8 cellular contexts compared by ENCODE assay signal in the genomic region with DNA sequence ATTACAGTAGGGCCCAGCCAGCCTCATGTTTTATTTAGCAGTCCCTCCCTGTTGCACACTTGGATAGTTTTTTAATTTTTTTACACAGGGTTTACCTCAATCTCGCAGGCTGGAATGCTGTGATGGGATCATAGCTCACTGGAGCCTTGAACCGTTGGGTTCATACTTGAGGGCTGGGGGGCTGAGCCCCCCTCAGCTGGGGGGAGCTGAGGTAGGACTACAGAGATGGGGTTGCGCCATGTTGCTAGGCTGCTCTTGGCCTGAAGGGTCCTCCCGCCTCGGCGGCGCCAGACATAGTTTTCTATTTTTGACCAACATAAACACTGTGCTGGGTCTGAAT.
DNase-seq lines count a peak whose midpoint lies in the region; ATAC-seq, FAIRE-seq and TF ChIP-seq lines count a peak whose summit lies in the region.
"Not testable (repeated sequence)": the region's sequence is repeated elsewhere in the genome, so short reads cannot be mapped to it uniquely, and the experiment has no call there.

No MANE protein-coding gene starts in this region.

- DNase-seq in GM10248 (ENCODE audit: extremely low spot score): peak; percentile 25
- DNase-seq in bronchial epithelial cell (ENCODE audit: low read depth); left ventricle myocardium superior; nephron progenitor cell; tibial artery: not testable (repeated sequence)

- H3K36me3 ChIP-seq in bronchial epithelial cell (ENCODE audit: control insufficient read depth, insufficient read depth, low read length); tibial artery: not testable (repeated sequence)

- H3K4me3 Mint-ChIP-seq in T-helper 1 cell treated with Interleukin-12 subunit alpha and Interleukin-12 subunit beta and Interleukin-4 antibody, amounts not matched to agents 30 μg/mL and 1 μg/mL, for 36 hours: peak overlapping the region; percentile 87
- H3K4me3 Mint-ChIP-seq in nephron progenitor cell: peak overlapping the region; percentile 90

- H3K27me3 ChIP-seq in bronchial epithelial cell (ENCODE audit: control insufficient read depth, insufficient read depth, low read length); tibial artery: not testable (repeated sequence)

- intact Hi-C loops in left ventricle myocardium superior (cut with micrococcal nuclease); tibial artery (cut with DNase I; ENCODE audit: low total_unique reads): not testable (repeated sequence)

- H3K4me3 ChIP-seq in bronchial epithelial cell (ENCODE audit: low read depth, low read length) (peak overlapping the region; percentile 67), tibial artery (peak overlapping the region; percentile 64 to 84)

- CTCF ChIA-PET in GM10248 (lab: Yijun Ruan, JAX): interaction anchor here (1.3 to 1.5 kb wide), 2 partner anchors 104 to 174 kb away, joined by 3 to 4 read pairs; no protein-coding TSS in a partner anchor

- not testable (repeated sequence) for FAIRE-seq in bronchial epithelial cell (lab: Jason Lieb, UNC)

- H3K4me1 Mint-ChIP-seq in T-helper 1 cell treated with Interleukin-12 subunit alpha and Interleukin-12 subunit beta and Interleukin-4 antibody, amounts not matched to agents 30 μg/mL and 1 μg/mL, for 36 hours (ENCODE audit: low read depth); nephron progenitor cell: not testable (repeated sequence)

- not testable (repeated sequence) for H3K4me1 ChIP-seq in tibial artery

- H3K36me3 Mint-ChIP-seq in T-helper 1 cell treated with Interleukin-12 subunit alpha and Interleukin-12 subunit beta and Interleukin-4 antibody, amounts not matched to agents 30 μg/mL and 1 μg/mL, for 36 hours (ENCODE audit: low read depth); nephron progenitor cell (ENCODE audit: low read depth): not testable (repeated sequence)

- ATAC-seq in GM21576 (IDR thresholded peaks at IDR 0.05; ENCODE audit: unreplicated experiment): peak; percentile 3
- peak; percentile 11 for ATAC-seq in HG03432 (IDR thresholded peaks at IDR 0.05; ENCODE audit: unreplicated experiment)
- ATAC-seq in left ventricle myocardium superior: peak; percentile 46

- peak overlapping the region; percentile 98 for H3K27ac Mint-ChIP-seq in T-helper 1 cell treated with Interleukin-12 subunit alpha and Interleukin-12 subunit beta and Interleukin-4 antibody, amounts not matched to agents 30 μg/mL and 1 μg/mL, for 36 hours
- peak overlapping the region; percentile 100 for H3K27ac Mint-ChIP-seq in nephron progenitor cell

- not testable (repeated sequence) for H3K27me3 Mint-ChIP-seq in T-helper 1 cell treated with Interleukin-12 subunit alpha and Interleukin-12 subunit beta and Interleukin-4 antibody, amounts not matched to agents 30 μg/mL and 1 μg/mL, for 36 hours (ENCODE audit: low read depth); nephron progenitor cell (ENCODE audit: low read depth, poor library complexity)

- not testable (repeated sequence) for H3K9me3 ChIP-seq in tibial artery

- H3K9me3 Mint-ChIP-seq in T-helper 1 cell treated with Interleukin-12 subunit alpha and Interleukin-12 subunit beta and Interleukin-4 antibody, amounts not matched to agents 30 μg/mL and 1 μg/mL, for 36 hours; nephron progenitor cell: not testable (repeated sequence)

- TF ChIP-seq CTCF in GM10248 (IDR thresholded peaks at IDR 0.05; ENCODE audit: control extremely low read depth, extremely low read depth, low read depth, missing control alignments); bronchial epithelial cell (IDR thresholded peaks at IDR 0.05; ENCODE audit: insufficient read depth, low read length, severe bottlenecking); nephron progenitor cell (IDR thresholded peaks at IDR 0.05); tibial artery (IDR thresholded peaks at IDR 0.05): not testable (repeated sequence)

- POLR2A ChIA-PET in GM10248 (lab: Yijun Ruan, JAX): not testable (repeated sequence)

- peak overlapping the region; percentile 86 to 90 for H3K27ac ChIP-seq in tibial artery
